Comparison of ENCODE assay signal across 8 cellular contexts in genomic region chr9:83708515-83709158, GRCh38. TPM values are rescaled to one million over a fixed set of nuclear protein-coding genes. Genes with fewer than 3 reads are reported as not detected.
A peak's percentile ranks its signal among the peaks of the same experiment; 100 is the strongest.
DNase-seq lines count a peak whose midpoint lies in the region; ATAC-seq lines count a peak whose summit lies in the region.

No MANE protein-coding gene starts in this region.

- POLR2A ChIA-PET in activated CD4-positive, alpha-beta memory T cell treated with anti-CD3 and anti-CD28 coated beads for 36 hours (lab: Charles Lee), result interaction anchor here (0.6 to 3.3 kb wide), 13 partner anchors 10 to 1127 kb away, joined by 3 to 24 read pairs (median 6); partner anchors contain the start of genes HNRNPK, IDNK, KIF27 and RMI1

- no peaks in the 10 kb centered on the region for H3K27me3 ChIP-seq in endocrine pancreas (ENCODE audit: control insufficient read depth, insufficient read depth, low read length)

- no peaks in the 10 kb centered on the region for H3K27me3 Mint-ChIP-seq in activated CD4-positive, alpha-beta memory T cell treated with anti-CD3 and anti-CD28 coated beads for 36 hours

- DNase-seq in NCI-H2081 (lab: John Stamatoyannopoulos, UW) (peak; percentile 16 to 49), NCI-H2081 treated with DMSO at 0.1 percent for 48 hours (lab: John Stamatoyannopoulos, UW) (no peak), NCI-H1105 treated with DMSO at 0.1 percent for 48 hours (lab: John Stamatoyannopoulos, UW) (peak; percentile 40)
- DNase-seq in activated CD4-positive, alpha-beta memory T cell treated with anti-CD3 and anti-CD28 coated beads for 36 hours, result peak; percentile 69
- peak; percentile 26 to 46 for DNase-seq in stimulated activated CD8-positive, alpha-beta memory T cell treated with anti-CD3 and anti-CD28 coated beads, Interleukin-2, amount 100 ng/mL, for 48 hours (ENCODE audit: low read depth in 2 of 2)

- peak overlapping the region; percentile 80 for H3K4me3 ChIP-seq in endocrine pancreas (ENCODE audit: control insufficient read depth, insufficient read depth, low read length)
- H3K4me3 ChIP-seq in mesodermal cell (ENCODE audit: extremely low read depth, insufficient read depth, low read length, poor library complexity, severe bottlenecking), result peak overlapping the region; percentile 90

- peak overlapping the region; percentile 99 for H3K27ac Mint-ChIP-seq in activated CD4-positive, alpha-beta memory T cell treated with anti-CD3 and anti-CD28 coated beads for 36 hours

- peak overlapping the region; percentile 87 for H3K4me3 Mint-ChIP-seq in activated CD4-positive, alpha-beta memory T cell treated with anti-CD3 and anti-CD28 coated beads for 36 hours

- H3K36me3 ChIP-seq in endocrine pancreas (ENCODE audit: control insufficient read depth, insufficient read depth, low read length) (no peaks in the 10 kb centered on the region), mesodermal cell (ENCODE audit: control insufficient read depth, insufficient read depth, low read length) (peaks cover 19% of the 10 kb centered on the region)

- intact Hi-C loops in activated CD4-positive, alpha-beta memory T cell treated with anti-CD3 and anti-CD28 coated beads for 36 hours (cut with micrococcal nuclease), result loop anchor here (1.0 kb wide), 4 partner anchors 85 to 272 kb away; partner anchors contain the start of genes GKAP1, HNRNPK, IDNK and KIF27

- CTCF ChIA-PET in activated CD4-positive, alpha-beta memory T cell treated with anti-CD3 and anti-CD28 coated beads for 36 hours (lab: Charles Lee), result interaction anchor here (0.7 to 2.8 kb wide), 6 partner anchors 10 to 85 kb away, joined by 3 to 12 read pairs (median 7); partner anchors contain the start of gene IDNK

- H3K9me3 ChIP-seq in endocrine pancreas (ENCODE audit: control insufficient read depth, low read length) (no peaks in the 10 kb centered on the region), mesodermal cell (ENCODE audit: control insufficient read depth, low read length) (peaks cover 8% of the 10 kb centered on the region)

- peak overlapping the region; percentile 100 for H3K27ac ChIP-seq in mesodermal cell (ENCODE audit: low read depth, low read length, severe bottlenecking)

- H3K4me1 ChIP-seq in endocrine pancreas (ENCODE audit: control insufficient read depth, insufficient read depth, low read length), result peaks cover 9% of the 10 kb centered on the region
- H3K4me1 ChIP-seq in mesodermal cell (ENCODE audit: control insufficient read depth, insufficient read depth, low read length, poor library complexity, severe bottlenecking), result no peaks in the 10 kb centered on the region

- ATAC-seq in HG02642 (IDR thresholded peaks at IDR 0.05; ENCODE audit: poor library complexity, unreplicated experiment), result peak; percentile 55

- 1 to 8% methylated on average over 12 to 13 of the region's 20 CpGs for WGBS in mesodermal cell (ENCODE audit: insufficient coverage in 2 of 2), 2 experiments

- H3K9ac ChIP-seq in endocrine pancreas (ENCODE audit: control insufficient read depth, insufficient read depth, low read length), result peak overlapping the region; percentile 95

- peaks cover 38% of the 10 kb centered on the region for H3K4me1 Mint-ChIP-seq in activated CD4-positive, alpha-beta memory T cell treated with anti-CD3 and anti-CD28 coated beads for 36 hours (ENCODE audit: low read depth)

- no peaks in the 10 kb centered on the region for H3K9me3 Mint-ChIP-seq in activated CD4-positive, alpha-beta memory T cell treated with anti-CD3 and anti-CD28 coated beads for 36 hours

- H3K36me3 Mint-ChIP-seq in activated CD4-positive, alpha-beta memory T cell treated with anti-CD3 and anti-CD28 coated beads for 36 hours, result peaks cover 17% of the 10 kb centered on the region

RNA-seq across cellular contexts. Expression of gene UBQLN1, which starts 0.9 kb away (rescaled TPM):
- total RNA-seq in activated CD4-positive, alpha-beta memory T cell treated with anti-CD3 and anti-CD28 coated beads for 36 hours, result 100 to 1,000 TPM in 1 of 2 experiments, 10 to 100 TPM in 1; 88.8 to 101 TPM
- 122 TPM for polyA plus RNA-seq in mesodermal cell (2013, experiment 1 of 2)
- polyA plus RNA-seq in mesodermal cell (2013, experiment 2 of 2), result 127 TPM
